In the genomic region with DNA sequence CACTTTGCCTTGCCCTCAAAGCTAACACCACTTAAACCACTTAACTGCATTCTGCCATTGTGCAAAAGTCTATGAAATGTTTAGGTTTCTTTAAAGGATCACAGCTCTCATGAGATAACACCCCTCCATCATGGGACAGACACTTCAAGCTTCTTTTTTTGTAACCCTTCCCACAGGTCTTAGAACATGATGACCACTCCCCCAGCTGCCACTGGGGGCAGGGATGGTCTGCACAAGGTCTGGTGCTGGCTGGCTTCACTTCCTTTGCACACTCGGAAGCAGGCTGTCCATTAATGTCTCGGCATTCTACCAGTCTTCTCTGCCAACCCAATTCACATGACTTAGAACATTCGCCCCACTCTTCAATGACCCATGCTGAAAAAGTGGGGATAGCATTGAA, we compare ENCODE assay signal across 2 cellular contexts.
TF ChIP-seq lines count a peak whose summit lies in the region.

No MANE protein-coding gene starts in this region.

TF ChIP-seq in HEK293, 187 proteins besides CTCF, POLR2A, EP300 and RAD21 (continued from another document):
- TF ChIP-seq, protein P1, sequence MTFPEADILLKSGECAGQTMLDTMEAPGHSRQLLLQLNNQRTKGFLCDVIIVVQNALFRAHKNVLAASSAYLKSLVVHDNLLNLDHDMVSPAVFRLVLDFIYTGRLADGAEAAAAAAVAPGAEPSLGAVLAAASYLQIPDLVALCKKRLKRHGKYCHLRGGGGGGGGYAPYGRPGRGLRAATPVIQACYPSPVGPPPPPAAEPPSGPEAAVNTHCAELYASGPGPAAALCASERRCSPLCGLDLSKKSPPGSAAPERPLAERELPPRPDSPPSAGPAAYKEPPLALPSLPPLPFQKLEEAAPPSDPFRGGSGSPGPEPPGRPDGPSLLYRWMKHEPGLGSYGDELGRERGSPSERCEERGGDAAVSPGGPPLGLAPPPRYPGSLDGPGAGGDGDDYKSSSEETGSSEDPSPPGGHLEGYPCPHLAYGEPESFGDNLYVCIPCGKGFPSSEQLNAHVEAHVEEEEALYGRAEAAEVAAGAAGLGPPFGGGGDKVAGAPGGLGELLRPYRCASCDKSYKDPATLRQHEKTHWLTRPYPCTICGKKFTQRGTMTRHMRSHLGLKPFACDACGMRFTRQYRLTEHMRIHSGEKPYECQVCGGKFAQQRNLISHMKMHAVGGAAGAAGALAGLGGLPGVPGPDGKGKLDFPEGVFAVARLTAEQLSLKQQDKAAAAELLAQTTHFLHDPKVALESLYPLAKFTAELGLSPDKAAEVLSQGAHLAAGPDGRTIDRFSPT (tag by site-specific recombination; IDR thresholded peaks at IDR 0.05) = peak; percentile 65; the same call in 1 of the 2 replicates

TF ChIP-seq in WTC11, 78 proteins besides CTCF, POLR2A, EP300 and RAD21 (continued from another document):
- TF ChIP-seq, protein P2, sequence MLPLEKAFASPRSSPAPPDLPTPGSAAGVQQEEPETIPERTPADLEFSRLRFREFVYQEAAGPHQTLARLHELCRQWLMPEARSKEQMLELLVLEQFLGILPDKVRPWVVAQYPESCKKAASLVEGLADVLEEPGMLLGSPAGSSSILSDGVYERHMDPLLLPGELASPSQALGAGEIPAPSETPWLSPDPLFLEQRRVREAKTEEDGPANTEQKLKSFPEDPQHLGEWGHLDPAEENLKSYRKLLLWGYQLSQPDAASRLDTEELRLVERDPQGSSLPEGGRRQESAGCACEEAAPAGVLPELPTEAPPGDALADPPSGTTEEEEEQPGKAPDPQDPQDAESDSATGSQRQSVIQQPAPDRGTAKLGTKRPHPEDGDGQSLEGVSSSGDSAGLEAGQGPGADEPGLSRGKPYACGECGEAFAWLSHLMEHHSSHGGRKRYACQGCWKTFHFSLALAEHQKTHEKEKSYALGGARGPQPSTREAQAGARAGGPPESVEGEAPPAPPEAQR (CRISPR knock-in tag; IDR thresholded peaks at IDR 0.05) = no peak
- TF ChIP-seq, protein P3, sequence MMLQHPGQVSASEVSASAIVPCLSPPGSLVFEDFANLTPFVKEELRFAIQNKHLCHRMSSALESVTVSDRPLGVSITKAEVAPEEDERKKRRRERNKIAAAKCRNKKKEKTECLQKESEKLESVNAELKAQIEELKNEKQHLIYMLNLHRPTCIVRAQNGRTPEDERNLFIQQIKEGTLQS (CRISPR knock-in tag; conservative IDR thresholded peaks at IDR 0.05) = no peak
- TF ChIP-seq ZNF219 (CRISPR knock-in tag; IDR thresholded peaks at IDR 0.05; ENCODE audit: borderline replicate concordance) = no peak
- TF ChIP-seq SMAD3 (CRISPR knock-in tag; IDR thresholded peaks at IDR 0.05; ENCODE audit: borderline replicate concordance) = no peak
